In the genomic region with DNA sequence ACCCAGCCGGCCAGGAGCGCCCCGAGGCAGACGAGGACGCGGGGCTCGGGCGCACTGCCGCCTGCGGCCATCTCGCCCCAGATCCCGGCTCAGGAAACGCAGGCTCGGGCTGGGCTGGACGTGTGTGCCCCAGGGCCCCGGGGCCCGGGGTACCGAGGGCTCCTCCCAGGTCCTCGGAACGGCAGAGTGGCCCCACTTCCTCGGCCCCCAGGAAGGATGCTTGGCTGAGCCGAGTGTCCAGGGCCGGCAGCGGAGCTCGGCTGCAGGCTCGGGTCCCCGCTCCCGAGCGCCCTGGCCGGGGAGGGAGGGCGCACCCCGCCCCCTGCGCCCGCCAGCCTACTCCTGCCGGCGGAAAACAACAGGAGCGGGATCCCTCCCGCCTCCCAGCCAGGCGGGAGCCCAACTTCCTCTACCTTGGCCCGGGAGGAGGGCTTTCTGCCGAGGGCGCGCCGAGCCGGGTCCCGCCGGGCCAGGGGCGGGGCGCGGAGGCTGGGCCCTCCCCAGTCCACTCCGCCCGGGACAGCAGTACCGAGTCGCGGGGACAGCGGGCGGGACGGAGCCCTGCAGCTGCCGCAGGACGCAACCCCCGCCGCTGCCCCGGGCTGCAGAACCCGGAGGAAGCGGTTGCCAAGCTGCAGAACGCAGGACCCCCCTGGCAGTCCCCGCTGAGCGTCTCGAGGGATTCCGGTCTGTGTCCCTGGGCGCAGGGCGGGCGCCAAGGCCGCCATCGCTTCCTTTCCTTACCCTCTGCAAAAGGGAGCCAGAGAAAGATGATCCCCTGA, we compare ENCODE assay signal across 8 cellular contexts. TPM values are rescaled to one million over a fixed set of nuclear protein-coding genes. Genes with fewer than 3 reads are reported as not detected.
DNase-seq lines count a peak whose midpoint lies in the region; ATAC-seq and TF ChIP-seq lines count a peak whose summit lies in the region.

A gene with protein sequence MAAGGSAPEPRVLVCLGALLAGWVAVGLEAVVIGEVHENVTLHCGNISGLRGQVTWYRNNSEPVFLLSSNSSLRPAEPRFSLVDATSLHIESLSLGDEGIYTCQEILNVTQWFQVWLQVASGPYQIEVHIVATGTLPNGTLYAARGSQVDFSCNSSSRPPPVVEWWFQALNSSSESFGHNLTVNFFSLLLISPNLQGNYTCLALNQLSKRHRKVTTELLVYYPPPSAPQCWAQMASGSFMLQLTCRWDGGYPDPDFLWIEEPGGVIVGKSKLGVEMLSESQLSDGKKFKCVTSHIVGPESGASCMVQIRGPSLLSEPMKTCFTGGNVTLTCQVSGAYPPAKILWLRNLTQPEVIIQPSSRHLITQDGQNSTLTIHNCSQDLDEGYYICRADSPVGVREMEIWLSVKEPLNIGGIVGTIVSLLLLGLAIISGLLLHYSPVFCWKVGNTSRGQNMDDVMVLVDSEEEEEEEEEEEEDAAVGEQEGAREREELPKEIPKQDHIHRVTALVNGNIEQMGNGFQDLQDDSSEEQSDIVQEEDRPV (minus strand): TSS at position 411 of the 782 bp plus-strand sequence. CDS start 340 bp downstream, at position 71.

- peak; percentile 90 for DNase-seq in Caki2 (ENCODE audit: low read depth)
- peak; percentile 64 for DNase-seq in HCEC 1CT
- peak; percentile 45 to 90 for DNase-seq in NCI-H526 (lab: John Stamatoyannopoulos, UW)
- peak; percentile 16 for DNase-seq in activated T-helper 1 cell treated with anti-CD3 and anti-CD28 coated beads, Interleukin-12 subunit alpha, Interleukin-12 subunit beta, Interleukin-2, Interleukin-4 antibody, amounts not matched to agents 30 ng/mL and 10 ng/mL and 1 ng/mL, durations not matched to agents 14 hours and 24 hours and 36 hours (ENCODE audit: low spot score)
- DNase-seq in fibroblast of pulmonary artery (ENCODE audit: low read depth), result peak; percentile 62
- DNase-seq in tibial artery, result peak; percentile 71 to 85

- ATAC-seq in GM18520 (IDR thresholded peaks at IDR 0.05; ENCODE audit: unreplicated experiment), result no peak

- TF ChIP-seq CTCF in fibroblast of pulmonary artery (IDR thresholded peaks at IDR 0.05; ENCODE audit: low read length, missing control alignments) (no peak), tibial artery (IDR thresholded peaks at IDR 0.05) (no peak)

- H3K36me3 ChIP-seq in muscle layer of duodenum (ENCODE audit: control insufficient read depth in 1 of 2, insufficient read depth in 2 of 2, low read length in 2 of 2) (no peaks in the 10 kb centered on the region), tibial artery (no peaks in the 10 kb centered on the region)

- peak within 1 kb of the TSS; percentile 63 for H3K27ac ChIP-seq in muscle layer of duodenum (ENCODE audit: low read length)
- peak within 1 kb of the TSS; percentile 71 to 80 for H3K27ac ChIP-seq in tibial artery

- no peaks in the 10 kb centered on the region for H3K9me3 Mint-ChIP-seq in activated T-helper 1 cell treated with anti-CD3 and anti-CD28 coated beads, Interleukin-12 subunit alpha, Interleukin-12 subunit beta, Interleukin-2, Interleukin-4 antibody, amounts not matched to agents 30 ng/mL and 10 ng/mL and 1 ng/mL, durations not matched to agents 14 hours and 24 hours and 36 hours

- in situ Hi-C loops in Caki2 (cut with HindIII; ENCODE audit: low pct_unique_long_range_greater_than_20kb, low sequenced_read_pairs), result no loop called here

- H3K27ac Mint-ChIP-seq in activated T-helper 1 cell treated with anti-CD3 and anti-CD28 coated beads, Interleukin-12 subunit alpha, Interleukin-12 subunit beta, Interleukin-2, Interleukin-4 antibody, amounts not matched to agents 30 ng/mL and 10 ng/mL and 1 ng/mL, durations not matched to agents 14 hours and 24 hours and 36 hours, result peak within 1 kb of the TSS; percentile 44

- H3K4me3 ChIP-seq in fibroblast of pulmonary artery (replicated peaks; ENCODE audit: low read depth, low read length) (peak within 1 kb of the TSS; percentile 64), muscle layer of duodenum (ENCODE audit: low read depth in 1 of 2, low read length in 2 of 2) (peak within 1 kb of the TSS; percentile 60 to 98), tibial artery (peak within 1 kb of the TSS; percentile 68 to 85)

- intact Hi-C loops in activated T-helper 1 cell treated with anti-CD3 and anti-CD28 coated beads, Interleukin-12 subunit alpha, Interleukin-12 subunit beta, Interleukin-2, Interleukin-4 antibody, amounts not matched to agents 30 ng/mL and 10 ng/mL and 1 ng/mL, durations not matched to agents 14 hours and 24 hours and 36 hours (cut with micrococcal nuclease), result loop anchor here (1.0 to 2.0 kb wide), 3 partner anchors 33 to 229 kb away; partner anchors contain the start of gene PEBP1
- intact Hi-C loops in tibial artery (cut with DNase I; ENCODE audit: low total_unique reads), result no loop called here

- no peaks in the 10 kb centered on the region for H3K9me3 ChIP-seq in muscle layer of duodenum (ENCODE audit: control insufficient read depth in 1 of 2, low read length in 2 of 2)
- no peaks in the 10 kb centered on the region for H3K9me3 ChIP-seq in tibial artery

- H3K4me1 ChIP-seq in muscle layer of duodenum (ENCODE audit: control insufficient read depth in 1 of 2, insufficient read depth in 2 of 2, low read length in 2 of 2), result peaks cover 0 to 7% of the 10 kb centered on the region in 2 donors
- peaks cover 0 to 10% (median 4%) of the 10 kb centered on the region in 4 donors for H3K4me1 ChIP-seq in tibial artery

- H3K4me3 Mint-ChIP-seq in activated T-helper 1 cell treated with anti-CD3 and anti-CD28 coated beads, Interleukin-12 subunit alpha, Interleukin-12 subunit beta, Interleukin-2, Interleukin-4 antibody, amounts not matched to agents 30 ng/mL and 10 ng/mL and 1 ng/mL, durations not matched to agents 14 hours and 24 hours and 36 hours, result peak within 1 kb of the TSS; percentile 95

- H3K27me3 ChIP-seq in muscle layer of duodenum (ENCODE audit: low read depth, low read length), result no peaks in the 10 kb centered on the region
- H3K27me3 ChIP-seq in tibial artery, result no peaks in the 10 kb centered on the region

- peaks cover 29% of the 10 kb centered on the region for H3K27me3 Mint-ChIP-seq in activated T-helper 1 cell treated with anti-CD3 and anti-CD28 coated beads, Interleukin-12 subunit alpha, Interleukin-12 subunit beta, Interleukin-2, Interleukin-4 antibody, amounts not matched to agents 30 ng/mL and 10 ng/mL and 1 ng/mL, durations not matched to agents 14 hours and 24 hours and 36 hours (ENCODE audit: insufficient read depth)

- peaks cover 2% of the 10 kb centered on the region for H3K36me3 Mint-ChIP-seq in activated T-helper 1 cell treated with anti-CD3 and anti-CD28 coated beads, Interleukin-12 subunit alpha, Interleukin-12 subunit beta, Interleukin-2, Interleukin-4 antibody, amounts not matched to agents 30 ng/mL and 10 ng/mL and 1 ng/mL, durations not matched to agents 14 hours and 24 hours and 36 hours (ENCODE audit: low read depth)

- peaks cover 10% of the 10 kb centered on the region for H3K4me1 Mint-ChIP-seq in activated T-helper 1 cell treated with anti-CD3 and anti-CD28 coated beads, Interleukin-12 subunit alpha, Interleukin-12 subunit beta, Interleukin-2, Interleukin-4 antibody, amounts not matched to agents 30 ng/mL and 10 ng/mL and 1 ng/mL, durations not matched to agents 14 hours and 24 hours and 36 hours (ENCODE audit: low read depth)

RNA-seq across cellular contexts. Expression of the gene that starts here (rescaled TPM):
- total RNA-seq in Caki2 (2014; rRNA removed; shearing (Covaris generic); ENCODE audit: low replicate concordance), result 14.9 and 80.6 TPM in 2 replicates
- total RNA-seq in activated T-helper 1 cell treated with anti-CD3 and anti-CD28 coated beads, Interleukin-12 subunit alpha, Interleukin-12 subunit beta, Interleukin-2, Interleukin-4 antibody, amounts not matched to agents 30 ng/mL and 10 ng/mL and 1 ng/mL, durations not matched to agents 14 hours and 24 hours and 36 hours, result 15.1 and 16.0 TPM in 2 replicates

Comparison
In these comparisons a context has a peak if more than half of its experiments do, and no peak if none do; other contexts are left out.
1. DNase-seq: peak in every context shown above with its lines; median percentile 90 in Caki2; 78 in tibial artery; 68 in NCI-H526; 64 in HCEC 1CT; 62 in fibroblast of pulmonary artery; 16 in activated T-helper 1 cell treated with anti-CD3 and anti-CD28 coated beads, Interleukin-12 subunit alpha, Interleukin-12 subunit beta, Interleukin-2, Interleukin-4 antibody, amounts not matched to agents 30 ng/mL and 10 ng/mL and 1 ng/mL, durations not matched to agents 14 hours and 24 hours and 36 hours.